8 cellular contexts compared by ENCODE assay signal in genomic region chr10:18627452-18628018, GRCh38. TPM values are rescaled to one million over a fixed set of nuclear protein-coding genes. Genes with fewer than 3 reads are reported as not detected.
A peak's percentile ranks its signal among the peaks of the same experiment; 100 is the strongest.
DNase-seq lines count a peak whose midpoint lies in the region; ATAC-seq and TF ChIP-seq lines count a peak whose summit lies in the region.
"Not testable (repeated sequence)": the region's sequence is repeated elsewhere in the genome, so short reads cannot be mapped to it uniquely, and the experiment has no call there.

No MANE protein-coding gene starts in this region.

- not testable (repeated sequence) for TF ChIP-seq POLR2A in gastrocnemius medialis (IDR thresholded peaks at IDR 0.05)

- peak overlapping the region; percentile 72 to 84 for H3K4me3 Mint-ChIP-seq in effector memory CD8-positive, alpha-beta T cell

- peak overlapping the region; percentile 87 to 88 for H3K27ac Mint-ChIP-seq in effector memory CD8-positive, alpha-beta T cell

- H3K4me1 Mint-ChIP-seq in effector memory CD8-positive, alpha-beta T cell (ENCODE audit: low read depth in 2 of 2): not testable (repeated sequence)

- H3K27ac ChIP-seq in gastrocnemius medialis: peak overlapping the region; percentile 62 to 69 (median 68)
- H3K27ac ChIP-seq in substantia nigra (ENCODE audit: low read depth, low read length, poor library complexity, severe bottlenecking): not testable (repeated sequence)

- not testable (repeated sequence) for H3K27me3 Mint-ChIP-seq in effector memory CD8-positive, alpha-beta T cell

- H3K4me3 ChIP-seq in gastrocnemius medialis: peak overlapping the region; percentile 58 to 72 (median 64)

- H3K4me1 ChIP-seq in gastrocnemius medialis: not testable (repeated sequence)

- H3K36me3 ChIP-seq in gastrocnemius medialis: not testable (repeated sequence)

- intact Hi-C loops in left colon (cut with DNase I, micrococcal nuclease); gastrocnemius medialis (cut with DNase I; ENCODE audit: low total_unique reads): not testable (repeated sequence)

- not testable (repeated sequence) for TF ChIP-seq CTCF in gastrocnemius medialis (IDR thresholded peaks at IDR 0.05 in 4 of 5, conservative IDR thresholded peaks at IDR 0.05 in 1 of 5)

- not testable (repeated sequence) for H3K36me3 Mint-ChIP-seq in effector memory CD8-positive, alpha-beta T cell (ENCODE audit: insufficient read depth)

- H3K9me3 Mint-ChIP-seq in effector memory CD8-positive, alpha-beta T cell: not testable (repeated sequence)

- H3K9me3 ChIP-seq in gastrocnemius medialis: not testable (repeated sequence)

- in situ Hi-C loops in gastrocnemius medialis (cut with MboI; ENCODE audit: low sequenced_read_pairs in 4 of 4): not testable (repeated sequence)

- ATAC-seq in effector memory CD8-positive, alpha-beta T cell (replicated peaks): peak; percentile 68
- peak; percentile 57 for ATAC-seq in left colon
- not testable (repeated sequence) for ATAC-seq in gastrocnemius medialis

- DNase-seq in EH (ENCODE audit: low read depth) (peak; percentile 74), NCI-H1436 (lab: John Stamatoyannopoulos, UW) (peak; percentile 69), SW480 (ENCODE audit: low spot score) (peak; percentile 63), left colon (peak; percentile 88 to 94), gastrocnemius medialis (peak; percentile 18 to 28), substantia nigra (lab: John Stamatoyannopoulos, UW) (peak in 30 of 49 donors; percentile 1 to 63 (median 16))
- DNase-seq in activated T-helper 1 cell treated with anti-CD3 and anti-CD28 coated beads, Interleukin-2, amount 50 U/mL, for 16 hours (ENCODE audit: low read depth in 1 of 2, low spot score in 1 of 2): peak; percentile 8 to 45
- DNase-seq in effector memory CD8-positive, alpha-beta T cell: peak; percentile 43 to 63 (median 61)

- H3K27me3 ChIP-seq in gastrocnemius medialis: not testable (repeated sequence)

RNA-seq across cellular contexts. Expression of gene NSUN6, which starts 23.9 kb away (rescaled TPM):
- total RNA-seq in left colon (10 to 100 TPM; 10.2 to 13.8 TPM), gastrocnemius medialis (1 to 10 TPM; 2.4 to 3.8 (median 2.9) TPM)

RNA-seq across cellular contexts. Expression of gene ARL5B, which starts 31.7 kb away (rescaled TPM):
- 10 to 100 TPM; 15.2 to 17.4 TPM for total RNA-seq in left colon
- 1 to 10 TPM; 5.8 to 6.7 (median 6.4) TPM for total RNA-seq in gastrocnemius medialis

Comparison
In these comparisons a context has a peak if more than half of its experiments do, and no peak if none do; other contexts are left out.
1. DNase-seq: peak in every context shown above with its lines; median percentile 91 in left colon; 74 in EH; 69 in NCI-H1436; 63 in SW480; 61 in effector memory CD8-positive, alpha-beta T cell; 26 in activated T-helper 1 cell treated with anti-CD3 and anti-CD28 coated beads, Interleukin-2, amount 50 U/mL, for 16 hours; 23 in gastrocnemius medialis; 16 in substantia nigra.